Comparison of ENCODE assay signal across 18 cellular contexts in genomic region chr19:38032951-38033350, GRCh38.
DNase-seq lines count a peak whose midpoint lies in the region; ATAC-seq and TF ChIP-seq lines count a peak whose summit lies in the region.
"Had no signal": no experiment of that assay in that cellular context is flagged by ENCODE, and none has a peak within 500 bp of the region (broad histone marks: within the 10 kb centered on the region; RNA-seq: fewer than 3 reads in every experiment).

No MANE protein-coding gene starts in this region.

- peaks cover 2 to 4% of the 10 kb centered on the region in 2 donors for H3K9me3 Mint-ChIP-seq in natural killer cell
- H3K9me3 Mint-ChIP-seq in effector memory CD8-positive, alpha-beta T cell, result peaks cover 0 to 2% of the 10 kb centered on the region in 2 donors
- H3K9me3 Mint-ChIP-seq: nephron; T-helper 1 cell treated with Interleukin-12 subunit alpha and Interleukin-12 subunit beta and Interleukin-4 antibody, amounts not matched to agents 30 μg/mL and 1 μg/mL, for 36 hours had no signal

- H3K27me3 ChIP-seq in SU-DHL-6 (ENCODE audit: low read length), result no peaks in the 10 kb centered on the region
- no peaks in the 10 kb centered on the region for H3K27me3 ChIP-seq in spleen (replicated peaks in 1 of 7)
- H3K27me3 ChIP-seq: breast epithelium, testis had no signal

- H3K4me1 Mint-ChIP-seq in natural killer cell, result peaks cover 0 to 24% of the 10 kb centered on the region in 2 donors
- peaks cover 0 to 11% of the 10 kb centered on the region in 2 donors for H3K4me1 Mint-ChIP-seq in effector memory CD8-positive, alpha-beta T cell (ENCODE audit: low read depth in 2 of 2)
- H3K4me1 Mint-ChIP-seq: activated CD8-positive, alpha-beta memory T cell treated with anti-CD3 and anti-CD28 coated beads, Interleukin-2, amount 10 ng/mL, durations not matched to agents 7 days and 5 days had no signal

- H3K27ac ChIP-seq in SU-DHL-6 (ENCODE audit: low read depth, low read length) (peak overlapping the region; percentile 86), spleen (peak overlapping the region in 7 of 8 donors; percentile 30 to 90 (median 80))
- H3K27ac ChIP-seq: testis had no signal

- no peak for TF ChIP-seq POLR2A in spleen (IDR thresholded peaks at IDR 0.05)

- H3K36me3 Mint-ChIP-seq in natural killer cell, result peaks cover 7% of the 10 kb centered on the region
- peaks cover 12% of the 10 kb centered on the region for H3K36me3 Mint-ChIP-seq in effector memory CD8-positive, alpha-beta T cell (ENCODE audit: insufficient read depth)

- H3F3A ChIP-seq in SU-DHL-6 (ENCODE audit: insufficient read depth), result peaks cover 23% of the 10 kb centered on the region

- peaks cover 13 to 76% (median 34%) of the 10 kb centered on the region in 6 donors for H3K4me1 ChIP-seq in spleen
- H3K4me1 ChIP-seq: breast epithelium had no signal

- no peaks in the 10 kb centered on the region for H4K20me1 ChIP-seq in SU-DHL-6 (ENCODE audit: low read depth, low read length)

- H3K9me3 ChIP-seq in SU-DHL-6 (ENCODE audit: insufficient read depth, low read length), result no peaks in the 10 kb centered on the region
- no peaks in the 10 kb centered on the region for H3K9me3 ChIP-seq in spleen
- H3K9me3 ChIP-seq: breast epithelium, testis had no signal

- no peaks in the 10 kb centered on the region for H3K9me2 ChIP-seq in SU-DHL-6 (replicated peaks; ENCODE audit: insufficient read depth, low read length)

- H3K27me3 Mint-ChIP-seq in natural killer cell (ENCODE audit: low read depth in 2 of 2), result no peaks in the 10 kb centered on the region
- no peaks in the 10 kb centered on the region for H3K27me3 Mint-ChIP-seq in effector memory CD8-positive, alpha-beta T cell
- H3K27me3 Mint-ChIP-seq: activated CD8-positive, alpha-beta memory T cell treated with anti-CD3 and anti-CD28 coated beads, Interleukin-2, amount 10 ng/mL, durations not matched to agents 7 days and 5 days had no signal

- ATAC-seq in natural killer cell, result no peak
- ATAC-seq in effector memory CD8-positive, alpha-beta T cell (replicated peaks), result no peak
- ATAC-seq: activated CD8-positive, alpha-beta memory T cell treated with anti-CD3 and anti-CD28 coated beads, Interleukin-2, amount 10 ng/mL, durations not matched to agents 7 days and 5 days; left ventricle myocardium superior had no signal

- H3K4me3 ChIP-seq in GM12865 (ENCODE audit: low read depth, low read length) (peak overlapping the region; percentile 1; the same call in 1 of the 2 replicates), SU-DHL-6 (ENCODE audit: insufficient read depth, low read length, poor library complexity, severe bottlenecking) (peak overlapping the region; percentile 24), fibroblast of pulmonary artery (replicated peaks; ENCODE audit: low read depth, low read length) (no peak overlapping the region), spleen (no peak overlapping the region)
- H3K4me3 ChIP-seq: breast epithelium, testis had no signal

- intact Hi-C loops in spleen (cut with DNase I; ENCODE audit: low total_unique reads) (no loop called here), natural killer cell (cut with micrococcal nuclease) (no loop called here)

- in situ Hi-C loops in GM13977 (cut with MboI; ENCODE audit: low pct_unique_long_range_greater_than_20kb, low sequenced_read_pairs, unreplicated experiment), result loop anchor here (25.0 kb wide), 1 partner anchor 121 kb away; the partner anchor contains the start of genes SIPA1L3 and WDR87

- DNase-seq in GM12865 (ENCODE audit: low read depth), result no peak
- DNase-seq in fibroblast of pulmonary artery (ENCODE audit: low read depth), result peak; percentile 56
- DNase-seq in spleen, result no peak
- no peak for DNase-seq in GM13977 (ENCODE audit: low spot score)
- DNase-seq in natural killer cell, result no peak
- DNase-seq in SW 1271 (lab: John Stamatoyannopoulos, UW), result no peak
- DNase-seq in effector memory CD8-positive, alpha-beta T cell, result no peak
- DNase-seq: activated CD4-positive, CD25-positive, alpha-beta regulatory T cell; activated CD8-positive, alpha-beta memory T cell treated with anti-CD3 and anti-CD28 coated beads, Interleukin-2, amount 10 ng/mL, durations not matched to agents 7 days and 5 days; effector CD8-positive, alpha-beta T cell; KBM-7; left ventricle myocardium superior; stimulated activated CD4-positive, alpha-beta T cell treated with anti-CD3 and anti-CD28 coated beads, Interleukin-1b, Interleukin-23, amount 100 ng/mL, for 48 hours; testis had no signal

- WGBS in spleen, 5 donors, result 71 to 77% (median 74%) methylated on average over 5 of the region's 5 CpGs

- H3K36me3 ChIP-seq in SU-DHL-6 (ENCODE audit: low read length) (peaks cover 16% of the 10 kb centered on the region; the same call in 1 of the 2 replicates), spleen (peaks cover 0 to 29% (median 10%) of the 10 kb centered on the region in 6 donors)
- H3K36me3 ChIP-seq: breast epithelium had no signal

- no peak overlapping the region for H3K4me3 Mint-ChIP-seq in natural killer cell
- no peak overlapping the region for H3K4me3 Mint-ChIP-seq in effector memory CD8-positive, alpha-beta T cell
- H3K4me3 Mint-ChIP-seq: activated CD8-positive, alpha-beta memory T cell treated with anti-CD3 and anti-CD28 coated beads, Interleukin-2, amount 10 ng/mL, durations not matched to agents 7 days and 5 days; nephron; T-helper 1 cell treated with Interleukin-12 subunit alpha and Interleukin-12 subunit beta and Interleukin-4 antibody, amounts not matched to agents 30 μg/mL and 1 μg/mL, for 36 hours had no signal

- H3K27ac Mint-ChIP-seq in natural killer cell, result no peak overlapping the region
- no peak overlapping the region for H3K27ac Mint-ChIP-seq in effector memory CD8-positive, alpha-beta T cell
- H3K27ac Mint-ChIP-seq: activated CD8-positive, alpha-beta memory T cell treated with anti-CD3 and anti-CD28 coated beads, Interleukin-2, amount 10 ng/mL, durations not matched to agents 7 days and 5 days; nephron; T-helper 1 cell treated with Interleukin-12 subunit alpha and Interleukin-12 subunit beta and Interleukin-4 antibody, amounts not matched to agents 30 μg/mL and 1 μg/mL, for 36 hours had no signal

- H3K9ac ChIP-seq in SU-DHL-6 (ENCODE audit: low read length), result peak overlapping the region; percentile 43

- H3K4me2 ChIP-seq in SU-DHL-6 (ENCODE audit: low read depth, low read length, poor library complexity, severe bottlenecking), result peak overlapping the region; percentile 56

- no peak for TF ChIP-seq CTCF in GM12865 (IDR thresholded peaks at IDR 0.05; ENCODE audit: insufficient read depth, low read depth, low read length, missing control alignments)
- TF ChIP-seq CTCF in SU-DHL-6 (IDR thresholded peaks at IDR 0.05; ENCODE audit: insufficient read depth, low read length, poor library complexity, severe bottlenecking), result no peak
- no peak for TF ChIP-seq CTCF in fibroblast of pulmonary artery (IDR thresholded peaks at IDR 0.05; ENCODE audit: low read length, missing control alignments)
- TF ChIP-seq CTCF in spleen (IDR thresholded peaks at IDR 0.05 in 8 of 11, conservative IDR thresholded peaks at IDR 0.05 in 3 of 11), result no peak
- no peak for TF ChIP-seq CTCF in GM13977 (IDR thresholded peaks at IDR 0.05; ENCODE audit: extremely low read depth, insufficient read depth, missing control alignments)
- TF ChIP-seq CTCF in natural killer cell (IDR thresholded peaks at IDR 0.05), result no peak

- H3K79me2 ChIP-seq in SU-DHL-6 (ENCODE audit: insufficient read depth, low read length), result peaks cover 61% of the 10 kb centered on the region

- H2AFZ ChIP-seq in SU-DHL-6 (ENCODE audit: low read depth, low read length, severe bottlenecking), result no peak overlapping the region

Comparison
In these comparisons a context has a peak if more than half of its experiments do, and no peak if none do; other contexts are left out.
1. H3K4me3 ChIP-seq: peak in GM12865 (single experiment) and SU-DHL-6 (single experiment); none in fibroblast of pulmonary artery (single experiment) and spleen (0 of 8).